ENCODE assay signal across 31 cellular contexts in genomic region chr13:100525453-100526298, GRCh38.
DNase-seq lines count a peak whose midpoint lies in the region; ATAC-seq and TF ChIP-seq lines count a peak whose summit lies in the region.
"Had no signal": no experiment of that assay in that cellular context is flagged by ENCODE, and none has a peak within 500 bp of the region (broad histone marks: within the 10 kb centered on the region; RNA-seq: fewer than 3 reads in every experiment).

No MANE protein-coding gene starts in this region.

- dilution Hi-C loops in mammary epithelial cell (cut with HindIII; ENCODE audit: low sequenced_read_pairs) = no loop called here

- H3K4me2 ChIP-seq in mammary epithelial cell (ENCODE audit: insufficient read depth, low read depth, low read length) (no peak overlapping the region), mesendoderm (ENCODE audit: low read length) (no peak overlapping the region)

- intact Hi-C loops in mammary epithelial cell (cut with micrococcal nuclease) = no loop called here

- H2BK5ac ChIP-seq in mesendoderm (ENCODE audit: low read length) = no peak overlapping the region

- no peak overlapping the region for H2AFZ ChIP-seq in mammary epithelial cell (ENCODE audit: low read depth, low read length)
- H2AFZ ChIP-seq: parathyroid adenoma had no signal

- no peak overlapping the region for H4K5ac ChIP-seq in mesendoderm (ENCODE audit: low read length)

- no TSS peak for BruUV-seq in mammary epithelial cell (replicated peaks; lab: Mats Ljungman, UMichigan)

- in situ Hi-C loops in G401 (cut with HindIII; ENCODE audit: low sequenced_read_pairs) = no loop called here
- in situ Hi-C loops in mammary epithelial cell (cut with MboI; ENCODE audit: low sequenced_read_pairs in 2 of 2) = no loop called here

- TF ChIP-seq CTCF in WERI-Rb-1 (IDR thresholded peaks at IDR 0.05; ENCODE audit: low read depth, low read length) (no peak), nephron progenitor cell (IDR thresholded peaks at IDR 0.05) (no peak), mammary epithelial cell (conservative IDR thresholded peaks at IDR 0.05 in 1 of 2, IDR thresholded peaks at IDR 0.05 in 1 of 2; ENCODE audit: extremely low read depth in 1 of 2, insufficient read depth in 1 of 2, low read depth in 1 of 2, low read length in 2 of 2) (no peak)

- H4K8ac ChIP-seq in mesendoderm (ENCODE audit: low read depth, low read length) = no peak overlapping the region

- H2BK120ac ChIP-seq in mesendoderm (ENCODE audit: low read depth, low read length) = no peak overlapping the region

- H3K27ac ChIP-seq in WERI-Rb-1 (peak overlapping the region; percentile 23), mammary epithelial cell (ENCODE audit: insufficient read depth, low read depth, low read length) (no peak overlapping the region), mesendoderm (ENCODE audit: low read depth, low read length) (no peak overlapping the region)
- H3K27ac ChIP-seq: breast epithelium, colonic mucosa, parathyroid adenoma, Peyer's patch, stomach, thyroid gland had no signal

- H3K9me3 ChIP-seq in WERI-Rb-1 (ENCODE audit: severe bottlenecking) (no peaks in the 10 kb centered on the region), mammary epithelial cell (replicated peaks; ENCODE audit: insufficient read depth, low read length) (no peaks in the 10 kb centered on the region)
- H3K9me3 ChIP-seq: breast epithelium, colonic mucosa, Peyer's patch, stomach, thyroid gland had no signal

- no peak overlapping the region for H3K4ac ChIP-seq in mesendoderm (ENCODE audit: low read depth, low read length)

- H3K4me1 Mint-ChIP-seq in nephron progenitor cell = peaks cover 63% of the 10 kb centered on the region
- H3K4me1 Mint-ChIP-seq in stimulated activated naive CD8-positive, alpha-beta T cell treated with anti-CD3 and anti-CD28 coated beads, Interleukin-15, amount 100 ng/mL, for 72 hours = peaks cover 9% of the 10 kb centered on the region

- no peak overlapping the region for H3K56ac ChIP-seq in mesendoderm (ENCODE audit: low read length)

- peaks cover 47% of the 10 kb centered on the region for H3K36me3 Mint-ChIP-seq in nephron progenitor cell (ENCODE audit: low read depth)
- H3K36me3 Mint-ChIP-seq: activated naive CD4-positive, alpha-beta T cell treated with anti-CD3 and anti-CD28 coated beads, Interleukin-2, amount 50 U/mL, for 72 hours had no signal

- no peaks in the 10 kb centered on the region for H3K9me3 Mint-ChIP-seq in nephron progenitor cell
- no peaks in the 10 kb centered on the region for H3K9me3 Mint-ChIP-seq in stimulated activated naive CD8-positive, alpha-beta T cell treated with anti-CD3 and anti-CD28 coated beads, Interleukin-15, amount 100 ng/mL, for 72 hours
- H3K9me3 Mint-ChIP-seq: activated naive CD4-positive, alpha-beta T cell treated with anti-CD3 and anti-CD28 coated beads, Interleukin-2, amount 50 U/mL, for 72 hours; CD8-positive, alpha-beta T cell; effector memory CD8-positive, alpha-beta T cell; nephron had no signal

- H3K9ac ChIP-seq in mammary epithelial cell (ENCODE audit: insufficient read depth, low read length) = no peak overlapping the region
- no peak overlapping the region for H3K9ac ChIP-seq in mesendoderm (ENCODE audit: low read length)
- H3K9ac ChIP-seq: parathyroid adenoma had no signal

- H3K79me2 ChIP-seq in mammary epithelial cell (ENCODE audit: insufficient read depth, low read length) = no peaks in the 10 kb centered on the region
- no peaks in the 10 kb centered on the region for H3K79me2 ChIP-seq in mesendoderm (ENCODE audit: control insufficient read depth, insufficient read depth, low read length)
- H3K79me2 ChIP-seq: parathyroid adenoma had no signal

- peak; percentile 29 for ATAC-seq in esophagus mucosa
- no peak for ATAC-seq in GM19397 (IDR thresholded peaks at IDR 0.05; ENCODE audit: unreplicated experiment)
- ATAC-seq in stimulated activated naive CD8-positive, alpha-beta T cell treated with anti-CD3 and anti-CD28 coated beads, Interleukin-15, amount 100 ng/mL, for 72 hours = no peak
- ATAC-seq: activated CD8-positive, alpha-beta T cell treated with anti-CD3 and anti-CD28 coated beads, Interleukin-2, amount 10 ng/mL, durations not matched to agents 7 days and 5 days; activated naive CD4-positive, alpha-beta T cell treated with anti-CD3 and anti-CD28 coated beads, Interleukin-2, amount 50 U/mL, for 72 hours; CD8-positive, alpha-beta T cell; effector memory CD8-positive, alpha-beta T cell; T-helper 17 cell had no signal

- H3K27me3 ChIP-seq in WERI-Rb-1 (ENCODE audit: insufficient read depth, low read depth, severe bottlenecking) = no peaks in the 10 kb centered on the region
- no peaks in the 10 kb centered on the region for H3K27me3 ChIP-seq in mammary epithelial cell (ENCODE audit: insufficient read depth, low read length)
- no peaks in the 10 kb centered on the region for H3K27me3 ChIP-seq in mesendoderm (ENCODE audit: insufficient read depth, low read length, poor library complexity)
- H3K27me3 ChIP-seq: breast epithelium, colonic mucosa, Peyer's patch, stomach, thyroid gland had no signal

- 59% methylated on average over 9 of the region's 17 CpGs for WGBS in mammary epithelial cell (ENCODE audit: low coverage, missing lambda C conversion rate)
- WGBS in mesendoderm (ENCODE audit: extremely low coverage, insufficient coverage, low lambda C conversion rate) = no CpG with 5 or more reads among the region's 17 CpGs

- no peak overlapping the region for H3K23ac ChIP-seq in mesendoderm (ENCODE audit: low read length)

- H3K4me3 ChIP-seq in WERI-Rb-1 (ENCODE audit: low read depth, low read length) (no peak overlapping the region), mammary epithelial cell (replicated peaks in 1 of 3; ENCODE audit: insufficient read depth in 1 of 3, low read depth in 2 of 3, low read length in 3 of 3) (no peak overlapping the region), mesendoderm (ENCODE audit: low read length) (no peak overlapping the region)
- H3K4me3 ChIP-seq: breast epithelium, colonic mucosa, Peyer's patch, stomach, thyroid gland had no signal

- H3K36me3 ChIP-seq in WERI-Rb-1 (peaks cover 17% of the 10 kb centered on the region), mammary epithelial cell (ENCODE audit: insufficient read depth, low read length) (no peaks in the 10 kb centered on the region), mesendoderm (ENCODE audit: control insufficient read depth, insufficient read depth, low read length) (no peaks in the 10 kb centered on the region)
- H3K36me3 ChIP-seq: breast epithelium, colonic mucosa, thyroid gland had no signal

- no peaks in the 10 kb centered on the region for H3K27me3 Mint-ChIP-seq in nephron progenitor cell (ENCODE audit: low read depth, poor library complexity)
- no peaks in the 10 kb centered on the region for H3K27me3 Mint-ChIP-seq in stimulated activated naive CD8-positive, alpha-beta T cell treated with anti-CD3 and anti-CD28 coated beads, Interleukin-15, amount 100 ng/mL, for 72 hours
- H3K27me3 Mint-ChIP-seq: effector memory CD8-positive, alpha-beta T cell; T-helper 17 cell had no signal

- no peak overlapping the region for H2AK5ac ChIP-seq in mesendoderm (ENCODE audit: low read length)

- no peak overlapping the region for H2BK15ac ChIP-seq in mesendoderm (replicated peaks; ENCODE audit: low read depth)

- no peaks in the 10 kb centered on the region for H4K20me1 ChIP-seq in mammary epithelial cell (ENCODE audit: insufficient read depth, low read length)

- no peak overlapping the region for H3K4me3 Mint-ChIP-seq in nephron progenitor cell
- H3K4me3 Mint-ChIP-seq in stimulated activated naive CD8-positive, alpha-beta T cell treated with anti-CD3 and anti-CD28 coated beads, Interleukin-15, amount 100 ng/mL, for 72 hours = no peak overlapping the region
- H3K4me3 Mint-ChIP-seq: activated CD8-positive, alpha-beta T cell treated with anti-CD3 and anti-CD28 coated beads, Interleukin-2, amount 10 ng/mL, durations not matched to agents 7 days and 5 days; CD8-positive, alpha-beta T cell; effector memory CD8-positive, alpha-beta T cell; nephron; T-helper 17 cell had no signal

- H3K27ac Mint-ChIP-seq in nephron progenitor cell = no peak overlapping the region
- no peak overlapping the region for H3K27ac Mint-ChIP-seq in stimulated activated naive CD8-positive, alpha-beta T cell treated with anti-CD3 and anti-CD28 coated beads, Interleukin-15, amount 100 ng/mL, for 72 hours
- H3K27ac Mint-ChIP-seq: activated CD8-positive, alpha-beta T cell treated with anti-CD3 and anti-CD28 coated beads, Interleukin-2, amount 10 ng/mL, durations not matched to agents 7 days and 5 days; activated naive CD4-positive, alpha-beta T cell treated with anti-CD3 and anti-CD28 coated beads, Interleukin-2, amount 50 U/mL, for 72 hours; CD8-positive, alpha-beta T cell; effector memory CD8-positive, alpha-beta T cell; nephron; T-helper 17 cell had no signal

- peak; percentile 63 for DNase-seq in G401 (ENCODE audit: low spot score)
- DNase-seq in WERI-Rb-1 = no peak
- peak; percentile 38 for DNase-seq in nephron progenitor cell
- DNase-seq in mammary epithelial cell = no peak
- no peak for DNase-seq in stimulated activated naive CD8-positive, alpha-beta T cell treated with anti-CD3 and anti-CD28 coated beads, Interleukin-15, amount 100 ng/mL, for 72 hours
- DNase-seq in mesendoderm = no peak
- DNase-seq: activated CD4-positive, alpha-beta T cell treated with anti-CD3 and anti-CD28 coated beads for 4 hours; activated CD8-positive, alpha-beta T cell treated with anti-CD3 and anti-CD28 coated beads, Interleukin-2, amount 10 ng/mL, durations not matched to agents 7 days and 5 days; activated T-cell treated with anti-CD3 and anti-CD28 coated beads for 4 hours; colonic mucosa; DMS 273 treated with DMSO at 0.1 percent for 48 hours; effector memory CD8-positive, alpha-beta T cell; EL; erythroblast; NCI-H146; NCI-H2107; NCI-H774; Peyer's patch; SHP77; stimulated activated CD4-positive, alpha-beta T cell treated with anti-CD3 and anti-CD28 coated beads, Interleukin-2, amount 100 ng/mL, for 24 hours; stimulated activated CD8-positive, alpha-beta memory T cell treated with anti-CD3 and anti-CD28 coated beads, Interleukin-4, amount 100 ng/mL, for 48 hours; stomach; T-helper 17 cell; thyroid gland had no signal

- H3K4me1 ChIP-seq in mammary epithelial cell (ENCODE audit: insufficient read depth, low read length) (no peaks in the 10 kb centered on the region), mesendoderm (ENCODE audit: control insufficient read depth, low read depth, low read length) (peaks cover 2% of the 10 kb centered on the region)
- H3K4me1 ChIP-seq: breast epithelium, colonic mucosa, parathyroid adenoma, Peyer's patch, stomach, thyroid gland had no signal

- CTCF ChIA-PET in mammary epithelial cell (lab: Charles Lee; ENCODE audit: low non-redundant PET) = no interaction called here

- H3K18ac ChIP-seq in mesendoderm (ENCODE audit: low read length) = no peak overlapping the region

- H3K79me1 ChIP-seq in mesendoderm (ENCODE audit: low read length) = no peaks in the 10 kb centered on the region

Comparison
In these comparisons a context has a peak if more than half of its experiments do, and no peak if none do; other contexts are left out.
1. DNase-seq: peak in G401 (single experiment) and nephron progenitor cell (single experiment); none in WERI-Rb-1 (single experiment), mammary epithelial cell (single experiment), stimulated activated naive CD8-positive, alpha-beta T cell treated with anti-CD3 and anti-CD28 coated beads, Interleukin-15, amount 100 ng/mL, for 72 hours (0 of 2) and mesendoderm (single experiment).